9 cellular contexts compared by ENCODE assay signal in the genomic region with DNA sequence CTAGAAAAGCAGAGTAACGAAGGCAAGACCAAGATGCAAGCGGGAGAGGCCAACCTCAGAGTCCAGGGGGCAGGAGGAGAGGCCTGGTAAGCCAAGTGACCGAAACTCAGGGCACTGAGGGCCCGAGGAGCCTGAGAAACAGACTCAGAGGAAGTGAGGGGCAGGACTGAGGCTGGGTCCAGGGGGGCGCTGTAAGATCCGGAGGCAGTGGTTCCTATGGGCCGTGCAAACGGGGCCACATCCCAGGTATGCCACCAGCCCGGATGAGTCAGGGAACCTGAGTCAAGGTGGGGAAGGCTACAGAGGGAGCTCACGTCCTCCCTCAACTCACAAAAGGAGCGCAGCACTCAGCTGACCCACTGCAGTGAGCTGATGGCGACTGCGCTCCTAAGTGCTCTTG. TPM values are rescaled to one million over a fixed set of nuclear protein-coding genes. Genes with fewer than 3 reads are reported as not detected.
DNase-seq lines count a peak whose midpoint lies in the region; ATAC-seq and TF ChIP-seq lines count a peak whose summit lies in the region.
"Had no signal": no experiment of that assay in that cellular context is flagged by ENCODE, and none has a peak within 500 bp of the region (broad histone marks: within the 10 kb centered on the region; RNA-seq: fewer than 3 reads in every experiment).

No MANE protein-coding gene starts in this region.

- intact Hi-C loops in Panc1 (cut with micrococcal nuclease; ENCODE audit: unreplicated experiment), result no loop called here

- H4K20me1 ChIP-seq in fibroblast of lung (ENCODE audit: control insufficient read depth, extremely low read depth, insufficient read depth, low read length), result no peaks in the 10 kb centered on the region

- H2AFZ ChIP-seq in ACC112 (ENCODE audit: low read length, unreplicated experiment), result no peak overlapping the region
- H2AFZ ChIP-seq in fibroblast of lung (ENCODE audit: low read length), result no peak overlapping the region

- H3K27ac ChIP-seq in ACC112 (ENCODE audit: low read depth, low read length) (peak overlapping the region; percentile 94), Panc1 (ENCODE audit: low read length) (peak overlapping the region; percentile 97), fibroblast of lung (ENCODE audit: insufficient read depth, low read length) (peak overlapping the region; percentile 93), neutrophil (peak overlapping the region; percentile 79)
- H3K27ac ChIP-seq: SK-N-MC had no signal

- in situ Hi-C loops in Panc1 (cut with HindIII; ENCODE audit: low pct_unique_long_range_greater_than_20kb, low sequenced_read_pairs), result no loop called here

- POLR2A ChIA-PET in Panc1 (lab: Charles Lee), result no interaction called here

- no peak overlapping the region for H3K9ac ChIP-seq in fibroblast of lung (ENCODE audit: insufficient read depth, low read length)

- H3K4me1 ChIP-seq in ACC112 (ENCODE audit: control insufficient read depth, insufficient read depth, low read length, unreplicated experiment) (peaks cover 68% of the 10 kb centered on the region), Panc1 (ENCODE audit: control insufficient read depth, insufficient read depth, low read length) (peaks cover 84% of the 10 kb centered on the region), fibroblast of lung (ENCODE audit: control insufficient read depth, extremely low read depth, insufficient read depth, low read length) (peaks cover 48% of the 10 kb centered on the region), neutrophil (ENCODE audit: control insufficient read depth in 1 of 2, insufficient read depth in 1 of 2, low read depth in 1 of 2, low read length in 1 of 2) (peaks cover 37 to 39% of the 10 kb centered on the region in 2 experiments)

- BruUV-seq in Panc1 (replicated peaks; lab: Mats Ljungman, UMichigan), result no TSS peak

- TF ChIP-seq CTCF in Panc1 (IDR thresholded peaks at IDR 0.05) (no peak), fibroblast of lung (conservative IDR thresholded peaks at IDR 0.05 in 1 of 2, IDR thresholded peaks at IDR 0.05 in 1 of 2; ENCODE audit: low read depth in 1 of 2, low read length in 2 of 2) (no peak), neutrophil (IDR thresholded peaks at IDR 0.05) (no peak)

- H3K4me3 ChIP-seq in ACC112 (ENCODE audit: low read depth, low read length) (peak overlapping the region; percentile 67), Panc1 (ENCODE audit: low read depth in 2 of 2, low read length in 2 of 2) (peak overlapping the region; percentile 33 to 59), fibroblast of lung (replicated peaks in 1 of 4; ENCODE audit: control extremely low read depth in 1 of 4, insufficient read depth in 1 of 4, low read depth in 3 of 4, low read length in 4 of 4) (no peak overlapping the region), neutrophil (ENCODE audit: low read depth in 1 of 2, low read length in 1 of 2) (peak overlapping the region; percentile 24 to 32)
- H3K4me3 ChIP-seq: SK-N-MC had no signal

- no peaks in the 10 kb centered on the region for H3K9me3 ChIP-seq in Panc1 (ENCODE audit: control insufficient read depth, insufficient read depth, low read depth, low read length)
- H3K9me3 ChIP-seq in fibroblast of lung (ENCODE audit: control insufficient read depth, insufficient read depth, low read depth, low read length), result no peaks in the 10 kb centered on the region
- no peaks in the 10 kb centered on the region for H3K9me3 ChIP-seq in neutrophil

- peaks cover 93% of the 10 kb centered on the region for H3K79me2 ChIP-seq in ACC112 (ENCODE audit: control insufficient read depth, insufficient read depth, low read length, unreplicated experiment)
- peaks cover 82% of the 10 kb centered on the region for H3K79me2 ChIP-seq in fibroblast of lung (ENCODE audit: control insufficient read depth, insufficient read depth, low read length)

- CTCF ChIA-PET in Panc1 (lab: Charles Lee), result no interaction called here

- peak; percentile 23 for ATAC-seq in Panc1

- H3K36me3 ChIP-seq in ACC112 (ENCODE audit: insufficient read depth, low read length) (no peaks in the 10 kb centered on the region), Panc1 (ENCODE audit: control insufficient read depth, insufficient read depth, low read length) (0 out of 2 replicates have a peak, but pooled peaks cover 3% of the 10 kb centered on the region), fibroblast of lung (ENCODE audit: control insufficient read depth, insufficient read depth, low read length) (peaks cover 4% of the 10 kb centered on the region), neutrophil (peaks cover 9% of the 10 kb centered on the region)

- H3K4me2 ChIP-seq in fibroblast of lung (ENCODE audit: extremely low read depth, insufficient read depth, low read length), result peak overlapping the region; percentile 5

- DNase-seq in Panc1 (ENCODE audit: low read depth, low spot score) (no peak), fibroblast of lung (ENCODE audit: low read depth in 2 of 2) (no peak), NCI-H1436 (lab: John Stamatoyannopoulos, UW) (no peak), NCI-H774 (lab: John Stamatoyannopoulos, UW) (no peak), hippocampal formation (lab: John Stamatoyannopoulos, UW) (no peak)
- DNase-seq in activated T-cell treated with anti-CD3 and anti-CD28 coated beads, Interleukin-2, amount 50 U/mL, for 48 hours, result no peak

- no peaks in the 10 kb centered on the region for H3K27me3 ChIP-seq in ACC112 (ENCODE audit: insufficient read depth, low read length)
- H3K27me3 ChIP-seq in Panc1 (ENCODE audit: control insufficient read depth, insufficient read depth, low read length), result no peaks in the 10 kb centered on the region
- H3K27me3 ChIP-seq in fibroblast of lung (ENCODE audit: control insufficient read depth, insufficient read depth, low read length), result no peaks in the 10 kb centered on the region
- no peaks in the 10 kb centered on the region for H3K27me3 ChIP-seq in neutrophil

RNA-seq across cellular contexts. Expression of gene ZDHHC7, which starts 8.3 kb away (rescaled TPM):
- total RNA-seq in Panc1 (2021; ENCODE audit: unreplicated experiment) (71.5 TPM), fibroblast of lung (88.6 and 135 TPM in 2 replicates)
- 74.5 TPM for polyA plus RNA-seq in Panc1 (2012; ENCODE audit: insufficient read length)
- polyA plus RNA-seq in fibroblast of lung, result 86.2 and 96.4 TPM in 2 replicates
- polyA plus RNA-seq in fibroblast of lung (2012), result 65.1 and 75.5 TPM in 2 replicates
- polyA minus RNA-seq in fibroblast of lung (ENCODE audit: low replicate concordance), result 458 and 490 TPM in 2 replicates

RNA-seq across cellular contexts. Expression of gene KIAA0513, which starts 24.5 kb away (rescaled TPM):
- total RNA-seq in Panc1 (2021; ENCODE audit: unreplicated experiment), result 8.7 TPM
- 7.9 TPM for polyA plus RNA-seq in Panc1 (2012; ENCODE audit: insufficient read length)
- total RNA-seq in fibroblast of lung, result 19.5 and 22.3 TPM in 2 replicates
- 11.7 and 13.8 TPM in 2 replicates for polyA plus RNA-seq in fibroblast of lung
- polyA plus RNA-seq in fibroblast of lung (2012), result 9.4 and 9.8 TPM in 2 replicates
- polyA minus RNA-seq in fibroblast of lung (ENCODE audit: low replicate concordance), result 11.9 and 13.1 TPM in 2 replicates

Comparison
In these comparisons a context has a peak if more than half of its experiments do, and no peak if none do; other contexts are left out.
1. H3K4me3 ChIP-seq: peak in ACC112 (single experiment), Panc1 (2 of 2) and neutrophil (2 of 2); none in fibroblast of lung (0 of 4).
2. Peak in every context shown above with its lines, with median percentiles within 50 percentile points of each other: H3K27ac ChIP-seq.